Comparison of ENCODE assay signal across 13 cellular contexts in the genomic region with DNA sequence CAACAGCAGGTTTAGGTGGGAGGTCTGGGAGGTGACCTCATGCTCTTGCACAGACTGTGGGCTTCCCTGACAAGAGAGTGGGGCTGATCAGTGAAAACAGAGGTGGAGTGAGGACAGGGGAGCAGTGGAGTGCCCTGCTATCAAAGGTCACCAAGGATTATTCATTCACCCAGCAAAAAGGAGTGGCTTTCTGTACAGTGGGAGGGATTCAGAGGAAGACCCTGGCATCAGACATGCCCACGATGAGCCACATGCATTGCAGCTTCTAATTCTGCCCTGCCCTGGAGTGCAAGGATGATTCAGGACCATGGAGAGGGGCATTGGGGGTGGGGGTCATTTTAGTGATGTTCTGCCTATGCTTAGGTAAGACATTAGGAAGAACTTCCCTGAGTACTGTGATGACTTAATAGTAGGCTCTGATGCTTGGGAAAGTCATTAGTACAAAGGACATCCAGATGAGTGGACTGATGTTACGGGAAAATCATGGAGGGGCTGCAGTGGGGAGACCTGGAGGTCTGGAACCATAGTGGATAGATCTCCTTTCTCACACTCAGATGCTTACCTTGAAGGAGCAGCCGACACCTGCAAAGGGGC. TPM values are rescaled to one million over a fixed set of nuclear protein-coding genes. Genes with fewer than 3 reads are reported as not detected.
A peak's percentile ranks its signal among the peaks of the same experiment; 100 is the strongest.
DNase-seq lines count a peak whose midpoint lies in the region; ATAC-seq and TF ChIP-seq lines count a peak whose summit lies in the region.
"Had no signal": no experiment of that assay in that cellular context is flagged by ENCODE, and none has a peak within 500 bp of the region (broad histone marks: within the 10 kb centered on the region; RNA-seq: fewer than 3 reads in every experiment).

No MANE protein-coding gene starts in this region.

- H3K36me3 ChIP-seq in DND-41 (ENCODE audit: insufficient read depth, low read length) (no peaks in the 10 kb centered on the region), liver (ENCODE audit: control insufficient read depth in 4 of 4, insufficient read depth in 3 of 4, low read depth in 1 of 4, low read length in 3 of 4) (peaks cover 0 to 4% (median 0%) of the 10 kb centered on the region in 4 donors), ovary (no peaks in the 10 kb centered on the region)

- TF ChIP-seq EP300 in ovary (IDR thresholded peaks at IDR 0.05), result no peak

- WGBS in liver, result 83% methylated on average over 3 of the region's 3 CpGs
- 82 to 87% (median 86%) methylated on average over 3 of the region's 3 CpGs for WGBS in ovary, 3 donors

- peaks cover 19% of the 10 kb centered on the region for H3K4me1 ChIP-seq in DND-41 (ENCODE audit: insufficient read depth, low read length)
- peaks cover 0 to 5% (median 0%) of the 10 kb centered on the region in 4 donors for H3K4me1 ChIP-seq in liver (ENCODE audit: control insufficient read depth in 4 of 4, insufficient read depth in 4 of 4, low read length in 3 of 4)
- peaks cover 7% of the 10 kb centered on the region for H3K4me1 ChIP-seq in ovary (ENCODE audit: insufficient read depth)

- no peak for TF ChIP-seq RAD21 in liver (IDR thresholded peaks at IDR 0.05)

- no peaks in the 10 kb centered on the region for H3K79me2 ChIP-seq in DND-41 (ENCODE audit: insufficient read depth, low read length)

- peak overlapping the region; percentile 7 for H3K4me3 Mint-ChIP-seq in activated T-helper 1 cell treated with anti-CD3 and anti-CD28 coated beads, Interleukin-12 subunit alpha, Interleukin-12 subunit beta, Interleukin-2, Interleukin-4 antibody, amounts not matched to agents 30 ng/mL and 10 ng/mL and 1 ng/mL, durations not matched to agents 14 hours and 24 hours and 36 hours
- H3K4me3 Mint-ChIP-seq: IgD-negative memory B cell had no signal

- intact Hi-C loops in activated T-helper 1 cell treated with anti-CD3 and anti-CD28 coated beads, Interleukin-12 subunit alpha, Interleukin-12 subunit beta, Interleukin-2, Interleukin-4 antibody, amounts not matched to agents 30 ng/mL and 10 ng/mL and 1 ng/mL, durations not matched to agents 14 hours and 24 hours and 36 hours (cut with micrococcal nuclease), result no loop called here
- intact Hi-C loops in ovary (cut with DNase I), result no loop called here

- peaks cover 87% of the 10 kb centered on the region for H3K4me1 Mint-ChIP-seq in activated T-helper 1 cell treated with anti-CD3 and anti-CD28 coated beads, Interleukin-12 subunit alpha, Interleukin-12 subunit beta, Interleukin-2, Interleukin-4 antibody, amounts not matched to agents 30 ng/mL and 10 ng/mL and 1 ng/mL, durations not matched to agents 14 hours and 24 hours and 36 hours (ENCODE audit: low read depth)

- H3K27ac ChIP-seq in DND-41 (ENCODE audit: low read length) (no peak overlapping the region), liver (ENCODE audit: low read depth in 1 of 2, low read length in 2 of 2) (no peak overlapping the region), ovary (no peak overlapping the region)
- H3K27ac ChIP-seq: C4-2B had no signal

- H3K27me3 Mint-ChIP-seq in activated T-helper 1 cell treated with anti-CD3 and anti-CD28 coated beads, Interleukin-12 subunit alpha, Interleukin-12 subunit beta, Interleukin-2, Interleukin-4 antibody, amounts not matched to agents 30 ng/mL and 10 ng/mL and 1 ng/mL, durations not matched to agents 14 hours and 24 hours and 36 hours (ENCODE audit: insufficient read depth), result no peaks in the 10 kb centered on the region
- H3K27me3 Mint-ChIP-seq: IgD-negative memory B cell had no signal

- DNase-seq in DND-41 (peak; percentile 72), NB4 (ENCODE audit: low read depth) (peak; percentile 46), ovary (no peak), NOMO-1 treated with dmso at 0.1 percent for 144 hours (lab: John Stamatoyannopoulos, UW; ENCODE audit: unreplicated experiment) (no peak), SKM-1 treated with dmso at 0.1 percent for 144 hours (lab: John Stamatoyannopoulos, UW; ENCODE audit: unreplicated experiment) (no peak)
- no peak for DNase-seq in activated T-helper 1 cell treated with anti-CD3 and anti-CD28 coated beads, Interleukin-12 subunit alpha, Interleukin-12 subunit beta, Interleukin-2, Interleukin-4 antibody, amounts not matched to agents 30 ng/mL and 10 ng/mL and 1 ng/mL, durations not matched to agents 14 hours and 24 hours and 36 hours (ENCODE audit: low spot score)
- DNase-seq: NCI-H1694 had no signal

- H4K20me1 ChIP-seq in DND-41 (ENCODE audit: insufficient read depth, low read length), result no peaks in the 10 kb centered on the region

- peak overlapping the region; percentile 65 for H3K27ac Mint-ChIP-seq in activated T-helper 1 cell treated with anti-CD3 and anti-CD28 coated beads, Interleukin-12 subunit alpha, Interleukin-12 subunit beta, Interleukin-2, Interleukin-4 antibody, amounts not matched to agents 30 ng/mL and 10 ng/mL and 1 ng/mL, durations not matched to agents 14 hours and 24 hours and 36 hours

- ATAC-seq in DND-41 (ENCODE audit: insufficient read depth, low read depth), result peak; percentile 71
- ATAC-seq in GM19328 (IDR thresholded peaks at IDR 0.05; ENCODE audit: unreplicated experiment), result no peak
- ATAC-seq: esophagus mucosa had no signal

- TF ChIP-seq CTCF in DND-41 (IDR thresholded peaks at IDR 0.05; ENCODE audit: borderline replicate concordance, extremely low read depth, low read length, poor library complexity, severe bottlenecking) (no peak), NB4 (IDR thresholded peaks at IDR 0.05; ENCODE audit: low read depth, low read length) (no peak), liver (IDR thresholded peaks at IDR 0.05; ENCODE audit: low read depth, low read length, missing input control) (no peak), ovary (IDR thresholded peaks at IDR 0.05) (no peak)

- TF ChIP-seq POLR2A in NB4 (IDR thresholded peaks at IDR 0.05; ENCODE audit: extremely low read depth, insufficient read length) (no peak), ovary (IDR thresholded peaks at IDR 0.05) (no peak)

- no peak overlapping the region for H3K9ac ChIP-seq in DND-41 (ENCODE audit: low read depth, low read length)
- no peak overlapping the region for H3K9ac ChIP-seq in liver (ENCODE audit: low read depth in 1 of 2, low read length in 2 of 2)

- H3K4me2 ChIP-seq in DND-41 (ENCODE audit: insufficient read depth, low read length), result no peak overlapping the region
- H3K4me2 ChIP-seq: smooth muscle cell had no signal

- H3K27me3 ChIP-seq in DND-41 (ENCODE audit: insufficient read depth, low read length, poor library complexity) (no peaks in the 10 kb centered on the region), liver (ENCODE audit: control insufficient read depth in 4 of 4, insufficient read depth in 4 of 4, low read length in 3 of 4) (no peaks in the 10 kb centered on the region), ovary (no peaks in the 10 kb centered on the region)

- H3K9me3 Mint-ChIP-seq in activated T-helper 1 cell treated with anti-CD3 and anti-CD28 coated beads, Interleukin-12 subunit alpha, Interleukin-12 subunit beta, Interleukin-2, Interleukin-4 antibody, amounts not matched to agents 30 ng/mL and 10 ng/mL and 1 ng/mL, durations not matched to agents 14 hours and 24 hours and 36 hours, result peaks cover 5% of the 10 kb centered on the region
- H3K9me3 Mint-ChIP-seq: IgD-negative memory B cell had no signal

- peaks cover 83% of the 10 kb centered on the region for H3K36me3 Mint-ChIP-seq in activated T-helper 1 cell treated with anti-CD3 and anti-CD28 coated beads, Interleukin-12 subunit alpha, Interleukin-12 subunit beta, Interleukin-2, Interleukin-4 antibody, amounts not matched to agents 30 ng/mL and 10 ng/mL and 1 ng/mL, durations not matched to agents 14 hours and 24 hours and 36 hours (ENCODE audit: low read depth)
- H3K36me3 Mint-ChIP-seq: IgD-negative memory B cell had no signal

- H3K9me3 ChIP-seq in DND-41 (ENCODE audit: insufficient read depth, low read length, severe bottlenecking) (no peaks in the 10 kb centered on the region), liver (ENCODE audit: control insufficient read depth in 4 of 4, low read length in 3 of 4) (no peaks in the 10 kb centered on the region), ovary (no peaks in the 10 kb centered on the region)

- H2AFZ ChIP-seq in DND-41 (ENCODE audit: low read depth, low read length), result no peak overlapping the region

- H3K4me3 ChIP-seq in DND-41 (ENCODE audit: low read depth in 1 of 2, low read length in 2 of 2) (no peak overlapping the region), NB4 (ENCODE audit: low read depth, low read length) (no peak overlapping the region), liver (ENCODE audit: low read depth in 1 of 3, low read length in 3 of 3) (no peak overlapping the region), ovary (no peak overlapping the region)
- H3K4me3 ChIP-seq: smooth muscle cell had no signal

TF ChIP-seq in liver, 16 proteins besides CTCF, POLR2A, EP300 and RAD21 (continues in another document):
- TF ChIP-seq RXRA (IDR thresholded peaks at IDR 0.05) (peak in 1 of 2 donors; percentile 20), JUND (IDR thresholded peaks at IDR 0.05) (no peak)

RNA-seq across cellular contexts. Expression of gene TRAF1, which starts 12.8 kb away (rescaled TPM):
- total RNA-seq in activated T-helper 1 cell treated with anti-CD3 and anti-CD28 coated beads, Interleukin-12 subunit alpha, Interleukin-12 subunit beta, Interleukin-2, Interleukin-4 antibody, amounts not matched to agents 30 ng/mL and 10 ng/mL and 1 ng/mL, durations not matched to agents 14 hours and 24 hours and 36 hours, result 136 and 138 TPM in 2 replicates
- total RNA-seq in liver, result 1 to 10 TPM in 1 of 2 donors, under 1 TPM in 1; 0.42 to 2.6 TPM
- polyA plus RNA-seq in liver, result 1 to 10 TPM in 1 of 2 donors, under 1 TPM in 1; 0.38 to 1.0 TPM
- 1 to 10 TPM; 4.1 to 9.4 (median 5.5) TPM for total RNA-seq in ovary
- 1 to 10 TPM; 4.4 to 6.2 TPM for polyA plus RNA-seq in ovary

RNA-seq across cellular contexts. Expression of gene PHF19, which starts 36.8 kb away (rescaled TPM):
- 134 and 142 TPM in 2 replicates for total RNA-seq in activated T-helper 1 cell treated with anti-CD3 and anti-CD28 coated beads, Interleukin-12 subunit alpha, Interleukin-12 subunit beta, Interleukin-2, Interleukin-4 antibody, amounts not matched to agents 30 ng/mL and 10 ng/mL and 1 ng/mL, durations not matched to agents 14 hours and 24 hours and 36 hours
- total RNA-seq in liver, result 10 to 100 TPM in 1 of 2 donors, 1 to 10 TPM in 1; 2.8 to 16.0 TPM
- 1 to 10 TPM; 1.9 to 4.3 TPM for polyA plus RNA-seq in liver
- total RNA-seq in ovary, result 10 to 100 TPM; 16.8 to 56.0 (median 42.8) TPM
- 10 to 100 TPM; 24.1 to 26.6 TPM for polyA plus RNA-seq in ovary

Comparison
In these comparisons a context has a peak if more than half of its experiments do, and no peak if none do; other contexts are left out.
1. DNase-seq: peak in DND-41 (single experiment) and NB4 (single experiment); none in activated T-helper 1 cell treated with anti-CD3 and anti-CD28 coated beads, Interleukin-12 subunit alpha, Interleukin-12 subunit beta, Interleukin-2, Interleukin-4 antibody, amounts not matched to agents 30 ng/mL and 10 ng/mL and 1 ng/mL, durations not matched to agents 14 hours and 24 hours and 36 hours (single experiment), ovary (0 of 5), NOMO-1 treated with dmso at 0.1 percent for 144 hours (single experiment) and SKM-1 treated with dmso at 0.1 percent for 144 hours (single experiment).
2. RNA of gene TRAF1, which starts 12.8 kb away (total RNA-seq): 136 to 138 TPM in activated T-helper 1 cell treated with anti-CD3 and anti-CD28 coated beads, Interleukin-12 subunit alpha, Interleukin-12 subunit beta, Interleukin-2, Interleukin-4 antibody, amounts not matched to agents 30 ng/mL and 10 ng/mL and 1 ng/mL, durations not matched to agents 14 hours and 24 hours and 36 hours; 4.1 to 9.4 TPM in ovary and 0.42 to 2.6 TPM in liver; every median in the first group is over 10 times any median in the second.